In genomic region chr7:23016345-23017253, GRCh38 we compare ENCODE assay signal across 1 cellular context.
TF ChIP-seq lines count a peak whose summit lies in the region.

No MANE protein-coding gene starts in this region.

TF ChIP-seq in GM12878, 131 proteins besides CTCF, POLR2A, EP300 and RAD21:
- TF ChIP-seq HDAC6 (IDR thresholded peaks at IDR 0.05; ENCODE audit: unreplicated experiment) (no peak), STAT3 (IDR thresholded peaks at IDR 0.05; ENCODE audit: low read depth, low read length) (no peak), ZSCAN29 (IDR thresholded peaks at IDR 0.05) (no peak), ZBED1 (IDR thresholded peaks at IDR 0.05; ENCODE audit: borderline replicate concordance) (no peak), NFIC (IDR thresholded peaks at IDR 0.05; ENCODE audit: low read depth, low read length) (no peak), TAF1 (IDR thresholded peaks at IDR 0.05; ENCODE audit: borderline replicate concordance, low read depth, low read length) (no peak)
